Comparison of ENCODE assay signal across 9 cellular contexts in the genomic region with DNA sequence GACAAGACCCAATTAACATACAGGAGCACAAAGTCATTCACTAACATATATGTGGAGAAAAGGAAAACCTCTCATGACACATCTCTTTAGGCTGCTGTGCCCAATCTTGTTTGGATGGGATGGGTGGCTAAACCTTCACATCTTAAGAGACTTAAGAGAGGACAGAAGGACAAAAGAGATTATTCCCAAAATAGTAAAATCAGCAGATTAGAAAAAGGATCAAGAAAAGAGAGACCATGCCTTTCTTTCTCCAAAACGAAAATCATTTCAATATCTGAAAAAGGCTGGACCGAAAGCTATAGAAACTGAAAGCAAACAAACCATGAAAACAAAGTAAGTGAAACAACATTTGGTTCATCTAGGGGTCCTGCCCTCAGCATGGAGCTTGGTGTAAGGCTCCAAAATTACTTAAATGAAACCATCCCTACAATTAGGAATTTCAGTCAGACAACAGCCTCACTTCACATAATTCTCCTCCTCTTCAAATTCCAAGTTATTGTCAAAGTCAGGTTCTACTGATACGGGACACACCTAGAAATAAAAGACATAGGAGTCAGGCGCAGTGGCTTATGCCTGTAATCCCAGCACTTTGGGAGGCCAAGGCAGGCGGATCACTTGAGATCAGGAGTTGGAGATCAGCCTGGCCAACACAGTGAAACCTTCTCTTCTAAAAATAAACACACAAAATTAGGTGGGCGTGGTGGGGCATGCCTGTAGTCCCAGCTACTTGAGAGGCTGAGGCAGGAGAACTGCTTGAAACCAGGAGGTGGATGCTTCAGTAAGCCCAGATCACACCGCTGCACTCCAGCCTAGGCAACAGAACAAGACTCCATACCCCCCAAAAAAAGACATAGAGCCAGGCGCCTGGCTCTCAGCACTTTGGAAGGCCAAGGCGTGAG. TPM values are rescaled to one million over a fixed set of nuclear protein-coding genes. Genes with fewer than 3 reads are reported as not detected.
A peak's percentile ranks its signal among the peaks of the same experiment; 100 is the strongest.
DNase-seq lines count a peak whose midpoint lies in the region; ATAC-seq and TF ChIP-seq lines count a peak whose summit lies in the region.
"Had no signal": no experiment of that assay in that cellular context is flagged by ENCODE, and none has a peak within 500 bp of the region (broad histone marks: within the 10 kb centered on the region; RNA-seq: fewer than 3 reads in every experiment).

No MANE protein-coding gene starts in this region.

- ATAC-seq in left lung (no peak), HG03139 (IDR thresholded peaks at IDR 0.05; ENCODE audit: unreplicated experiment) (no peak)

- H3K4me1 ChIP-seq in left lung: peaks cover 53 to 92% of the 10 kb centered on the region in 2 donors
- H3K4me1 ChIP-seq in thymus (ENCODE audit: control insufficient read depth, insufficient read depth, low read length): peaks cover 15% of the 10 kb centered on the region

- peaks cover 81% of the 10 kb centered on the region for H3K4me1 Mint-ChIP-seq in activated naive CD4-positive, alpha-beta T cell treated with anti-CD3 and anti-CD28 coated beads for 36 hours (ENCODE audit: low read depth)
- H3K4me1 Mint-ChIP-seq in activated T-helper 1 cell treated with anti-CD3 and anti-CD28 coated beads, Interleukin-12 subunit alpha, Interleukin-12 subunit beta, Interleukin-2, Interleukin-4 antibody, amounts not matched to agents 30 ng/mL and 10 ng/mL and 1 ng/mL, durations not matched to agents 14 hours and 24 hours and 36 hours (ENCODE audit: low read depth): peaks cover 77% of the 10 kb centered on the region

- no peak for TF ChIP-seq CTCF in left lung (IDR thresholded peaks at IDR 0.05)

- H3K27ac ChIP-seq in left lung (peak overlapping the region; percentile 57 to 64), thymus (ENCODE audit: low read depth) (peak overlapping the region; percentile 6)

- intact Hi-C loops in activated naive CD4-positive, alpha-beta T cell treated with anti-CD3 and anti-CD28 coated beads for 36 hours (cut with micrococcal nuclease): no loop called here
- intact Hi-C loops in activated T-helper 1 cell treated with anti-CD3 and anti-CD28 coated beads, Interleukin-12 subunit alpha, Interleukin-12 subunit beta, Interleukin-2, Interleukin-4 antibody, amounts not matched to agents 30 ng/mL and 10 ng/mL and 1 ng/mL, durations not matched to agents 14 hours and 24 hours and 36 hours (cut with micrococcal nuclease): no loop called here
- intact Hi-C loops in left lung (cut with DNase I): loop anchor here in 1 of 2 donors (5.0 kb wide), 1 partner anchor 64 kb away; the partner anchor contains the start of genes CIAO1 and TMEM127

- peak overlapping the region; percentile 27 for H3K4me3 Mint-ChIP-seq in activated naive CD4-positive, alpha-beta T cell treated with anti-CD3 and anti-CD28 coated beads for 36 hours
- H3K4me3 Mint-ChIP-seq in activated T-helper 1 cell treated with anti-CD3 and anti-CD28 coated beads, Interleukin-12 subunit alpha, Interleukin-12 subunit beta, Interleukin-2, Interleukin-4 antibody, amounts not matched to agents 30 ng/mL and 10 ng/mL and 1 ng/mL, durations not matched to agents 14 hours and 24 hours and 36 hours: peak overlapping the region; percentile 38

- H3K36me3 ChIP-seq in left lung: no peaks in the 10 kb centered on the region
- H3K36me3 ChIP-seq in thymus (ENCODE audit: control insufficient read depth, insufficient read depth): peaks cover 2% of the 10 kb centered on the region

- H3K27ac Mint-ChIP-seq in activated naive CD4-positive, alpha-beta T cell treated with anti-CD3 and anti-CD28 coated beads for 36 hours: peak overlapping the region; percentile 66
- H3K27ac Mint-ChIP-seq in activated T-helper 1 cell treated with anti-CD3 and anti-CD28 coated beads, Interleukin-12 subunit alpha, Interleukin-12 subunit beta, Interleukin-2, Interleukin-4 antibody, amounts not matched to agents 30 ng/mL and 10 ng/mL and 1 ng/mL, durations not matched to agents 14 hours and 24 hours and 36 hours: peak overlapping the region; percentile 41

- H3K4me3 ChIP-seq in left lung (no peak overlapping the region), thymus (ENCODE audit: low read length) (no peak overlapping the region)

- H3K27me3 ChIP-seq in left lung: no peaks in the 10 kb centered on the region
- H3K27me3 ChIP-seq in thymus (ENCODE audit: control insufficient read depth, insufficient read depth): no peaks in the 10 kb centered on the region

- no peak for DNase-seq in activated naive CD4-positive, alpha-beta T cell treated with anti-CD3 and anti-CD28 coated beads for 36 hours
- no peak for DNase-seq in activated naive CD4-positive, alpha-beta T cell treated with anti-CD3 and anti-CD28 coated beads, Interleukin-2, amount 50 U/mL, for 16 hours
- no peak for DNase-seq in activated T-helper 1 cell treated with anti-CD3 and anti-CD28 coated beads, Interleukin-12 subunit alpha, Interleukin-12 subunit beta, Interleukin-2, Interleukin-4 antibody, amounts not matched to agents 30 ng/mL and 10 ng/mL and 1 ng/mL, durations not matched to agents 14 hours and 24 hours and 36 hours (ENCODE audit: low spot score)
- no peak for DNase-seq in left lung
- no peak for DNase-seq in activated CD8-positive, alpha-beta memory T cell treated with anti-CD3 and anti-CD28 coated beads for 24 hours
- DNase-seq in activated CD4-positive, CD25-positive, alpha-beta regulatory T cell (lab: John Stamatoyannopoulos, UW): no peak
- DNase-seq: activated CD4-positive, alpha-beta T cell treated with anti-CD3 and anti-CD28 coated beads for 1 hour had no signal

- CTCF ChIA-PET in activated naive CD4-positive, alpha-beta T cell treated with anti-CD3 and anti-CD28 coated beads for 36 hours (lab: Charles Lee): interaction anchor here (0.8 to 3.9 kb wide), 4 partner anchors 10 to 65 kb away, joined by 3 to 20 read pairs (median 6); partner anchors contain the start of gene ASTL

- H3K9me3 Mint-ChIP-seq in activated naive CD4-positive, alpha-beta T cell treated with anti-CD3 and anti-CD28 coated beads for 36 hours: no peaks in the 10 kb centered on the region
- no peaks in the 10 kb centered on the region for H3K9me3 Mint-ChIP-seq in activated T-helper 1 cell treated with anti-CD3 and anti-CD28 coated beads, Interleukin-12 subunit alpha, Interleukin-12 subunit beta, Interleukin-2, Interleukin-4 antibody, amounts not matched to agents 30 ng/mL and 10 ng/mL and 1 ng/mL, durations not matched to agents 14 hours and 24 hours and 36 hours

- no peaks in the 10 kb centered on the region for H3K9me3 ChIP-seq in left lung
- H3K9me3 ChIP-seq in thymus (ENCODE audit: control insufficient read depth): no peaks in the 10 kb centered on the region

- peaks cover 37% of the 10 kb centered on the region for H3K36me3 Mint-ChIP-seq in activated naive CD4-positive, alpha-beta T cell treated with anti-CD3 and anti-CD28 coated beads for 36 hours (ENCODE audit: low read depth)
- peaks cover 20% of the 10 kb centered on the region for H3K36me3 Mint-ChIP-seq in activated T-helper 1 cell treated with anti-CD3 and anti-CD28 coated beads, Interleukin-12 subunit alpha, Interleukin-12 subunit beta, Interleukin-2, Interleukin-4 antibody, amounts not matched to agents 30 ng/mL and 10 ng/mL and 1 ng/mL, durations not matched to agents 14 hours and 24 hours and 36 hours (ENCODE audit: low read depth)

- no peaks in the 10 kb centered on the region for H3K27me3 Mint-ChIP-seq in activated naive CD4-positive, alpha-beta T cell treated with anti-CD3 and anti-CD28 coated beads for 36 hours (ENCODE audit: low read depth)
- H3K27me3 Mint-ChIP-seq in activated T-helper 1 cell treated with anti-CD3 and anti-CD28 coated beads, Interleukin-12 subunit alpha, Interleukin-12 subunit beta, Interleukin-2, Interleukin-4 antibody, amounts not matched to agents 30 ng/mL and 10 ng/mL and 1 ng/mL, durations not matched to agents 14 hours and 24 hours and 36 hours (ENCODE audit: insufficient read depth): no peaks in the 10 kb centered on the region

- WGBS in thymus: 86% methylated on average over 9 of the region's 9 CpGs

RNA-seq across cellular contexts. Expression of gene STARD7, which starts 5.2 kb away (rescaled TPM):
- total RNA-seq in activated naive CD4-positive, alpha-beta T cell treated with anti-CD3 and anti-CD28 coated beads for 36 hours: 10 to 100 TPM; 84.7 to 87.6 TPM
- 216 and 229 TPM in 2 replicates for total RNA-seq in activated T-helper 1 cell treated with anti-CD3 and anti-CD28 coated beads, Interleukin-12 subunit alpha, Interleukin-12 subunit beta, Interleukin-2, Interleukin-4 antibody, amounts not matched to agents 30 ng/mL and 10 ng/mL and 1 ng/mL, durations not matched to agents 14 hours and 24 hours and 36 hours
- total RNA-seq in left lung: 100 to 1,000 TPM; 132 to 142 TPM
- polyA plus RNA-seq in thymus: 69.5 TPM

RNA-seq across cellular contexts. Expression of gene DUSP2, which starts 58.1 kb away (rescaled TPM):
- 100 to 1,000 TPM; 429 to 463 TPM for total RNA-seq in activated naive CD4-positive, alpha-beta T cell treated with anti-CD3 and anti-CD28 coated beads for 36 hours
- total RNA-seq in activated T-helper 1 cell treated with anti-CD3 and anti-CD28 coated beads, Interleukin-12 subunit alpha, Interleukin-12 subunit beta, Interleukin-2, Interleukin-4 antibody, amounts not matched to agents 30 ng/mL and 10 ng/mL and 1 ng/mL, durations not matched to agents 14 hours and 24 hours and 36 hours: 494 and 500 TPM in 2 replicates
- total RNA-seq in left lung: 1 to 10 TPM; 3.6 to 5.7 TPM
- 208 TPM for polyA plus RNA-seq in thymus

Comparison
In these comparisons a context has a peak if more than half of its experiments do, and no peak if none do; other contexts are left out.
1. RNA of gene DUSP2, which starts 58.1 kb away (total RNA-seq): 494 to 500 TPM in activated T-helper 1 cell treated with anti-CD3 and anti-CD28 coated beads, Interleukin-12 subunit alpha, Interleukin-12 subunit beta, Interleukin-2, Interleukin-4 antibody, amounts not matched to agents 30 ng/mL and 10 ng/mL and 1 ng/mL, durations not matched to agents 14 hours and 24 hours and 36 hours and 429 to 463 TPM in activated naive CD4-positive, alpha-beta T cell treated with anti-CD3 and anti-CD28 coated beads for 36 hours; 3.6 to 5.7 TPM in left lung; every median in the first group is over 10 times any median in the second.